Comparison of ENCODE assay signal across 35 cellular contexts in the genomic region with DNA sequence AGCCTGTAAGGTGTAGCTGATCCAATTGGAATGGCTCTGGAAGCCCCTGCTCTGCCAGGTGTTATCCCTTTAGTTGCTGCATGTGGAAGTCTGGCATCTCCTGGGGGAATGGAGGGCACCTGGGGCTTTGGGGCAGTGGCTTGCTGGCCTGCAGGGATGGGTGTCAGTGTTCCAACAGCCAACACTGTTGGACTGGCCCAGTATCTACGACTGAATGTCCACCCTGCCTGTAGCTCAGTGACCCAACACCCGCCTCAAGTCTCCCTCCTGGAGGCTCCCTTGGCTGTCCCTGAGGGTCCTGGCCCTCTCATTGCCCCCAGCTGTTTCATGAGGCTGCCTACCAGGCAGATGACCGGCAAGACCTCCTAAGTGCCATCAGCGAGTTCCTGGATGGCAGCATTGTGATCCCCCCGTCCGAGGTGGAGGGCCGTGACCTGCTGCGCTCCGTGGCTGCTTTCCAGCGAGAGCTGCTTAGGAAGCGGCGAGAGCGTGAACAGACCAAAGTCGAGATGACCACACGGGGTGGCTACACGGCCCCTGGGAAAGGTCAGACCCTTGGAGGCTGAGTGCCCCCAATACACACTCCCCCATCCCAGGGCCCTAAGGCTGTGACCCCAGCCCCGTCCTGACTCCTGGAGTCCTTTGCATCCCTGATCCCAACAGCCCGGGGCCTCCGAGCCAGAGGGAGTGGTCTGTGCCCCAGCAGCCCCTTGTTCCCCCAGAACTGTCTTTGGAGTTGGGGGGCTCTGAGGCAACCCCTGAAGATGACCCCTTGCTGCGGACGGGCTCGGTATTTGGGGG. TPM values are rescaled to one million over a fixed set of nuclear protein-coding genes. Genes with fewer than 3 reads are reported as not detected.
A peak's percentile ranks its signal among the peaks of the same experiment; 100 is the strongest.
DNase-seq lines count a peak whose midpoint lies in the region; ATAC-seq, FAIRE-seq and TF ChIP-seq lines count a peak whose summit lies in the region.
"Had no signal": no experiment of that assay in that cellular context is flagged by ENCODE, and none has a peak within 500 bp of the region (broad histone marks: within the 10 kb centered on the region; RNA-seq: fewer than 3 reads in every experiment).

No MANE protein-coding gene starts in this region.

- intact Hi-C loops in left ventricle myocardium inferior (cut with micrococcal nuclease) (no loop called here), posterior vena cava (cut with DNase I) (loop anchor here in 1 of 2 donors (10.0 kb wide), 1 partner anchor 780 kb away; a partner anchor contains a TSS)

- peak overlapping the region; percentile 97 for H3K27ac ChIP-seq in left ventricle myocardium inferior (replicated peaks)
- H3K27ac ChIP-seq: esophagus squamous epithelium, foreskin keratinocyte, hepatocyte, RWPE1, thyroid gland had no signal

- peak overlapping the region; percentile 68 for H3K4me3 ChIP-seq in left ventricle myocardium inferior
- H3K4me3 ChIP-seq: esophagus squamous epithelium, GM12878, GM23338, hepatocyte, thyroid gland had no signal

- no peak for ATAC-seq in HG03175 (IDR thresholded peaks at IDR 0.05; ENCODE audit: unreplicated experiment)
- ATAC-seq in GM21528 (IDR thresholded peaks at IDR 0.05; ENCODE audit: low FRiP score, unreplicated experiment), result no peak
- ATAC-seq: activated T-cell treated with anti-CD3 and anti-CD28 coated beads, Interleukin-2, amount 50 U/mL, for 72 hours; CD8-positive, alpha-beta T cell; foreskin keratinocyte; GM12878; GM23338; natural killer cell treated with Interleukin-12 subunit alpha and Interleukin-12 subunit beta and Interleukin-15 and Interleukin-18, amount 100 ng/mL, for 72 hours had no signal

- FAIRE-seq in D721Med (lab: Jason Lieb, UNC) (no peak), H54 (lab: Jason Lieb, UNC) (no peak)
- FAIRE-seq: endometrium, GM12878 had no signal

- H3K4me1 Mint-ChIP-seq in HFFc6 (ENCODE audit: low read depth), result peaks cover 16% of the 10 kb centered on the region
- H3K4me1 Mint-ChIP-seq: activated B cell treated with CpG ODN at 0.5 μM for 24 hours had no signal

- H3K36me3 Mint-ChIP-seq in HFFc6 (ENCODE audit: low read depth), result no peaks in the 10 kb centered on the region
- H3K36me3 Mint-ChIP-seq: CD8-positive, alpha-beta T cell; natural killer cell treated with Interleukin-12 subunit alpha and Interleukin-12 subunit beta and Interleukin-15 and Interleukin-18, amount 100 ng/mL, for 72 hours had no signal

- no peak for TF ChIP-seq POLR2A in H54 (IDR thresholded peaks at IDR 0.05; ENCODE audit: low read depth, low read length)

- H3K4me1 ChIP-seq in left ventricle myocardium inferior, result peaks cover 78% of the 10 kb centered on the region
- H3K4me1 ChIP-seq: esophagus squamous epithelium, foreskin keratinocyte, thyroid gland had no signal

- DNase-seq in D721Med (ENCODE audit: insufficient read length, low spot score) (peak; percentile 15), H54 (ENCODE audit: insufficient read length, low spot score) (peak; percentile 1), left ventricle myocardium inferior (no peak), posterior vena cava (ENCODE audit: low spot score) (peak; percentile 78), HFFc6 (no peak)
- no peak for DNase-seq in activated T-cell treated with anti-CD3 and anti-CD28 coated beads, Interleukin-2, amount 50 U/mL, for 1 hour
- DNase-seq: ACHN; activated B cell treated with CpG ODN at 0.5 μM for 24 hours; activated CD4-positive, alpha-beta T cell treated with anti-CD3 and anti-CD28 coated beads, Interleukin-2, amount 50 U/mL, for 1 hour; activated naive CD4-positive, alpha-beta T cell; activated T-cell treated with anti-CD3 and anti-CD28 coated beads, Interleukin-2, amount 50 U/mL, for 72 hours; BE2C; central memory CD4-positive, alpha-beta T cell; EL; esophagus squamous epithelium; foreskin keratinocyte; KG1; mammary epithelial cell; NCI-H1105; NCI-H1930; NCI-H2171 treated with DMSO at 0.1 percent for 48 hours; NCI-H524; OCI-M1; thyroid gland had no signal

- H3K36me3 ChIP-seq in left ventricle myocardium inferior, result peaks cover 35% of the 10 kb centered on the region
- H3K36me3 ChIP-seq: BE2C, esophagus squamous epithelium, thyroid gland had no signal

- H3K27me3 Mint-ChIP-seq in HFFc6 (ENCODE audit: insufficient read depth), result peaks cover 7% of the 10 kb centered on the region

- no peak overlapping the region for H3K27ac Mint-ChIP-seq in HFFc6
- H3K27ac Mint-ChIP-seq: activated B cell treated with CpG ODN at 0.5 μM for 24 hours; activated T-cell treated with anti-CD3 and anti-CD28 coated beads, Interleukin-2, amount 50 U/mL, for 72 hours; CD8-positive, alpha-beta T cell; dendritic cell treated with granulocyte-macrophage colony-stimulating factor and Interleukin-4, amounts not matched to agents 40 ng/mL and 50 ng/mL, for 4 days; GM23338; natural killer cell treated with Interleukin-12 subunit alpha and Interleukin-12 subunit beta and Interleukin-15 and Interleukin-18, amount 100 ng/mL, for 72 hours; T-helper 1 cell treated with Interleukin-12 subunit alpha and Interleukin-12 subunit beta and Interleukin-4 antibody, amounts not matched to agents 30 μg/mL and 1 μg/mL, for 36 hours had no signal

- TF ChIP-seq CTCF in D721Med (IDR thresholded peaks at IDR 0.05; ENCODE audit: insufficient read depth, missing control alignments), result no peak
- TF ChIP-seq CTCF in left ventricle myocardium inferior (IDR thresholded peaks at IDR 0.05; ENCODE audit: borderline replicate concordance), result no peak
- TF ChIP-seq CTCF in HFFc6 (IDR thresholded peaks at IDR 0.05), result no peak

- no peaks in the 10 kb centered on the region for H3K27me3 ChIP-seq in left ventricle myocardium inferior (ENCODE audit: low read depth)
- H3K27me3 ChIP-seq: BE2C, esophagus squamous epithelium, foreskin keratinocyte, hepatocyte, thyroid gland had no signal

- H3K4me3 Mint-ChIP-seq in HFFc6, result no peak overlapping the region
- H3K4me3 Mint-ChIP-seq: activated B cell treated with CpG ODN at 0.5 μM for 24 hours; activated T-cell treated with anti-CD3 and anti-CD28 coated beads, Interleukin-2, amount 50 U/mL, for 72 hours; CD8-positive, alpha-beta T cell; dendritic cell treated with granulocyte-macrophage colony-stimulating factor and Interleukin-4, amounts not matched to agents 40 ng/mL and 50 ng/mL, for 4 days; GM23338; natural killer cell treated with Interleukin-12 subunit alpha and Interleukin-12 subunit beta and Interleukin-15 and Interleukin-18, amount 100 ng/mL, for 72 hours; T-helper 1 cell treated with Interleukin-12 subunit alpha and Interleukin-12 subunit beta and Interleukin-4 antibody, amounts not matched to agents 30 μg/mL and 1 μg/mL, for 36 hours had no signal

- H3K9me3 Mint-ChIP-seq in HFFc6, result no peaks in the 10 kb centered on the region
- H3K9me3 Mint-ChIP-seq: activated B cell treated with CpG ODN at 0.5 μM for 24 hours; activated T-cell treated with anti-CD3 and anti-CD28 coated beads, Interleukin-2, amount 50 U/mL, for 72 hours; CD8-positive, alpha-beta T cell; dendritic cell treated with granulocyte-macrophage colony-stimulating factor and Interleukin-4, amounts not matched to agents 40 ng/mL and 50 ng/mL, for 4 days; GM23338; natural killer cell treated with Interleukin-12 subunit alpha and Interleukin-12 subunit beta and Interleukin-15 and Interleukin-18, amount 100 ng/mL, for 72 hours; T-helper 1 cell treated with Interleukin-12 subunit alpha and Interleukin-12 subunit beta and Interleukin-4 antibody, amounts not matched to agents 30 μg/mL and 1 μg/mL, for 36 hours had no signal

- H3K9me3 ChIP-seq in left ventricle myocardium inferior (replicated peaks), result no peaks in the 10 kb centered on the region
- H3K9me3 ChIP-seq: BE2C, esophagus squamous epithelium, thyroid gland had no signal

RNA-seq across cellular contexts. Expression of a gene that starts 7.7 kb away (rescaled TPM):
- 426 TPM for total RNA-seq in left ventricle myocardium inferior
- 10 to 100 TPM in 1 of 2 donors, 1 to 10 TPM in 1; 6.2 to 10.1 TPM for total RNA-seq in posterior vena cava
- 10 to 100 TPM in 1 of 6 experiments, 1 to 10 TPM in 5; 3.7 to 13.5 (median 4.3) TPM for total RNA-seq in HFFc6 (2021; fragmentation: NEBNext Ultra II Directional; extraction: Animal tissue kit (Norgen Biotek cat#: 25700))
- total RNA-seq: activated B cell treated with CpG ODN at 0.5 μM for 24 hours; activated T-cell treated with anti-CD3 and anti-CD28 coated beads, Interleukin-2, amount 50 U/mL, for 72 hours; CD8-positive, alpha-beta T cell; GM12878; natural killer cell treated with Interleukin-12 subunit alpha and Interleukin-12 subunit beta and Interleukin-15 and Interleukin-18, amount 100 ng/mL, for 72 hours had no signal

RNA-seq across cellular contexts. Expression of a gene that starts 37.5 kb away (rescaled TPM):
- 15.9 TPM for total RNA-seq in left ventricle myocardium inferior
- 10 to 100 TPM; 18.6 to 22.4 TPM for total RNA-seq in posterior vena cava
- 10 to 100 TPM; 17.4 to 21.5 (median 18.9) TPM for total RNA-seq in HFFc6 (2021; fragmentation: NEBNext Ultra II Directional; extraction: Animal tissue kit (Norgen Biotek cat#: 25700))

Comparison
In these comparisons a context has a peak if more than half of its experiments do, and no peak if none do; other contexts are left out.
1. DNase-seq: peak in D721Med (single experiment), H54 (single experiment) and posterior vena cava (single experiment); none in left ventricle myocardium inferior (single experiment), HFFc6 (single experiment) and activated T-cell treated with anti-CD3 and anti-CD28 coated beads, Interleukin-2, amount 50 U/mL, for 1 hour (single experiment).
2. RNA of a gene that starts 7.7 kb away (total RNA-seq): 426 TPM in left ventricle myocardium inferior (single experiment); 6.2 to 10.1 TPM in posterior vena cava and 3.7 to 13.5 TPM in HFFc6; every median in the first group is over 10 times any median in the second.